Comparison of ENCODE assay signal across 1 cellular context in the genomic region with DNA sequence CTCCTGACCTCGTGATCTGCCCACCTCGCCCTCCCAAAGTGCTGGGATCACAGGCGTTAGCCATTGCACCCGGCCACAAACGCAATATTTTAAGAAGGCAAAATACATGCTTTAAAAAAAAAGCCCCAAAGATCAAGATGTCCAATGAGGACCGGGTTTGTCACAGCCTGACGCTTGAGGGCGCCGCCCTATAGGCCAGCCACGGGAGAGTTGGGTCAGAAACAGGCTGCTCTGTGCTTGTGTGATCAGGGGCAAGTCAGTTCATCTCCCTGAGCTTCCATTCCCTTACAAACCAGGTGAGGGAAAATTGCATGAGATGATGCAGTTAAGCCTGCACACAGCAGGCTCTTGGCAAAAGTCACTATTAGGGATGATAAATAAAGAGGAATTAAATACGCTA.
TF ChIP-seq lines count a peak whose summit lies in the region.

No MANE protein-coding gene starts in this region.

TF ChIP-seq in K562, 482 proteins besides CTCF, POLR2A, EP300 and RAD21:
- TF ChIP-seq GATAD2B (IDR thresholded peaks at IDR 0.05; ENCODE audit: borderline replicate concordance) (no peak), TOE1 (IDR thresholded peaks at IDR 0.05; ENCODE audit: borderline replicate concordance) (no peak), TOE1 (CRISPR knock-in tag; IDR thresholded peaks at IDR 0.05; ENCODE audit: borderline replicate concordance, low read depth) (no peak), ZSCAN32 (CRISPR knock-in tag; IDR thresholded peaks at IDR 0.05) (no peak), CBFA2T3 (IDR thresholded peaks at IDR 0.05) (no peak), TCF7 (IDR thresholded peaks at IDR 0.05; ENCODE audit: borderline replicate concordance) (no peak), ZNF384 (IDR thresholded peaks at IDR 0.05; ENCODE audit: low read depth, low read length) (0 out of 2 replicates have a peak, but pooled peaks have one; percentile 44), FOXJ3 (CRISPR knock-in tag; IDR thresholded peaks at IDR 0.05) (no peak), PPARD (CRISPR knock-in tag; IDR thresholded peaks at IDR 0.05) (no peak), TGIF2 (CRISPR knock-in tag; IDR thresholded peaks at IDR 0.05) (no peak), GABPB2 (CRISPR knock-in tag; conservative IDR thresholded peaks at IDR 0.05) (no peak), POLR2B (IDR thresholded peaks at IDR 0.05; ENCODE audit: low read depth, partially characterized antibody) (no peak), CREB1 (IDR thresholded peaks at IDR 0.05) (no peak), CREB1 (CRISPR knock-in tag; IDR thresholded peaks at IDR 0.05) (no peak)
- TF ChIP-seq, protein P1, sequence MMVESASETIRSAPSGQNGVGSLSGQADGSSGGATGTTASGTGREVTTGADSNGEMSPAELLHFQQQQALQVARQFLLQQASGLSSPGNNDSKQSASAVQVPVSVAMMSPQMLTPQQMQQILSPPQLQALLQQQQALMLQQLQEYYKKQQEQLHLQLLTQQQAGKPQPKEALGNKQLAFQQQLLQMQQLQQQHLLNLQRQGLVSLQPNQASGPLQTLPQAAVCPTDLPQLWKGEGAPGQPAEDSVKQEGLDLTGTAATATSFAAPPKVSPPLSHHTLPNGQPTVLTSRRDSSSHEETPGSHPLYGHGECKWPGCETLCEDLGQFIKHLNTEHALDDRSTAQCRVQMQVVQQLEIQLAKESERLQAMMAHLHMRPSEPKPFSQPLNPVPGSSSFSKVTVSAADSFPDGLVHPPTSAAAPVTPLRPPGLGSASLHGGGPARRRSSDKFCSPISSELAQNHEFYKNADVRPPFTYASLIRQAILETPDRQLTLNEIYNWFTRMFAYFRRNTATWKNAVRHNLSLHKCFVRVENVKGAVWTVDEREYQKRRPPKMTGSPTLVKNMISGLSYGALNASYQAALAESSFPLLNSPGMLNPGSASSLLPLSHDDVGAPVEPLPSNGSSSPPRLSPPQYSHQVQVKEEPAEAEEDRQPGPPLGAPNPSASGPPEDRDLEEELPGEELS (CRISPR knock-in tag; IDR thresholded peaks at IDR 0.05; ENCODE audit: borderline replicate concordance) = no peak
- TF ChIP-seq, protein P2, sequence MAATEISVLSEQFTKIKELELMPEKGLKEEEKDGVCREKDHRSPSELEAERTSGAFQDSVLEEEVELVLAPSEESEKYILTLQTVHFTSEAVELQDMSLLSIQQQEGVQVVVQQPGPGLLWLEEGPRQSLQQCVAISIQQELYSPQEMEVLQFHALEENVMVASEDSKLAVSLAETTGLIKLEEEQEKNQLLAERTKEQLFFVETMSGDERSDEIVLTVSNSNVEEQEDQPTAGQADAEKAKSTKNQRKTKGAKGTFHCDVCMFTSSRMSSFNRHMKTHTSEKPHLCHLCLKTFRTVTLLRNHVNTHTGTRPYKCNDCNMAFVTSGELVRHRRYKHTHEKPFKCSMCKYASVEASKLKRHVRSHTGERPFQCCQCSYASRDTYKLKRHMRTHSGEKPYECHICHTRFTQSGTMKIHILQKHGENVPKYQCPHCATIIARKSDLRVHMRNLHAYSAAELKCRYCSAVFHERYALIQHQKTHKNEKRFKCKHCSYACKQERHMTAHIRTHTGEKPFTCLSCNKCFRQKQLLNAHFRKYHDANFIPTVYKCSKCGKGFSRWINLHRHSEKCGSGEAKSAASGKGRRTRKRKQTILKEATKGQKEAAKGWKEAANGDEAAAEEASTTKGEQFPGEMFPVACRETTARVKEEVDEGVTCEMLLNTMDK (IDR thresholded peaks at IDR 0.05; ENCODE audit: borderline replicate concordance, insufficient read depth, low read depth, low read length, poor library complexity, severe bottlenecking) = peak; percentile 41
